ENCODE assay signal across 17 cellular contexts in the genomic region with DNA sequence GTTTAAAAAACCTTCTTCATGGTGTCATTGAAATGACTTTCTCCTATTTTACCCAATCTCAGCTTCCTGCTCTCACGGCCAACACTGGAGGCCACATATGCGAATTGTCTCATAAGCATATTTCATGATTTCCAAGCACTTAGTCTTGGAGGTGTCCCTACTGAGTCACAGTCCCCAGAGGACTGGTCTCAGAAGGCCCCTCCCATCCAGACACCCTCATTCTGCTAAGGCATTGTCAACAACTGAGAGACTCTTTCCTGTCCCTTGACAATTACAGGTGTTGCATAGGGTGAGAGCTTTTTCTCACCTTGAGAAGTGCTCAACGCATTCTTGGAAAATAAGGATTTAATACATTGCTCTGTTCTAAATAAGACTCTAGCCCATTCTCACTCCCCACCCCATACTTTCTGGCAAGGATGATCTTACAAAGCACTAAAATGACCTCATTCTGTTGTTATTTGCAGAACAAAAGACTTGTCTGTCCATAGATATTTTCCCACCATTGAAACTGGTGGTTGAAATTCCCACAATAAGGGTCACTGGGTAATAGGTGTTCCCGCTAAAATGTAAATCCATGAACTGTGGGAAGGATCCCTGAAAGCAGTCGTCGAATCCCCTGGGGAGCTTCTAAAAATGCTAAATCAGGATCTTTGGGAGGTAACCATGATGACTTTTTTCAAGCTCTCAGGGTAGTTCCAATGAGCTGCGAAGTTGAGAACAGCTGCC. TPM values are rescaled to one million over a fixed set of nuclear protein-coding genes. Genes with fewer than 3 reads are reported as not detected.
DNase-seq lines count a peak whose midpoint lies in the region; ATAC-seq and TF ChIP-seq lines count a peak whose summit lies in the region.
"Had no signal": no experiment of that assay in that cellular context is flagged by ENCODE, and none has a peak within 500 bp of the region (broad histone marks: within the 10 kb centered on the region; RNA-seq: fewer than 3 reads in every experiment).

No MANE protein-coding gene starts in this region.

- no peak overlapping the region for H2AFZ ChIP-seq in GM23248

- DNase-seq in GM23248 (peak; percentile 80), SJSA1 (ENCODE audit: low read depth in 1 of 2, low spot score in 2 of 2) (peak; percentile 56 to 88), fibroblast of peridontal ligament (ENCODE audit: extremely low read depth) (peak; percentile 18), retina (peak; percentile 52), iPS-NIHi7 (ENCODE audit: extremely low spot score) (no peak), chondrocyte (ENCODE audit: low spot score) (no peak)
- DNase-seq: activated CD4-positive, alpha-beta memory T cell treated with anti-CD3 and anti-CD28 coated beads, Interleukin-2, amount 10 ng/mL, durations not matched to agents 7 days and 5 days; aorta; effector memory CD8-positive, alpha-beta T cell; kidney glomerular epithelial cell; naive thymus-derived CD4-positive, alpha-beta T cell; NCI-H1930; NCI-H774; Right ventricle myocardium superior; stimulated activated CD4-positive, alpha-beta T cell treated with anti-CD3 and anti-CD28 coated beads, Interleukin-4, amount 100 ng/mL, for 24 hours; upper lobe of right lung had no signal

- H3K9me2 ChIP-seq in GM23248 (ENCODE audit: insufficient read depth), result no peaks in the 10 kb centered on the region

- H3K4me3 ChIP-seq in GM23248, result no peak overlapping the region
- no peak overlapping the region for H3K4me3 ChIP-seq in SJSA1
- H3K4me3 ChIP-seq: upper lobe of right lung had no signal

- H3K4me3 Mint-ChIP-seq in chondrocyte (ENCODE audit: unreplicated experiment), result no peak overlapping the region
- H3K4me3 Mint-ChIP-seq: activated CD4-positive, alpha-beta memory T cell treated with anti-CD3 and anti-CD28 coated beads, Interleukin-2, amount 10 ng/mL, durations not matched to agents 7 days and 5 days; effector memory CD8-positive, alpha-beta T cell; naive thymus-derived CD4-positive, alpha-beta T cell had no signal

- peaks cover 2% of the 10 kb centered on the region for H3K27me3 Mint-ChIP-seq in chondrocyte (ENCODE audit: low read depth)

- in situ Hi-C loops in GM23248 (cut with MboI), result no loop called here

- H3K36me3 ChIP-seq in GM23248 (ENCODE audit: low read depth) (no peaks in the 10 kb centered on the region), SJSA1 (no peaks in the 10 kb centered on the region)
- H3K36me3 ChIP-seq: upper lobe of right lung had no signal

- WGBS in GM23248 (ENCODE audit: low coverage in 1 of 2, low lambda C conversion rate in 2 of 2, missing lambda C conversion rate in 2 of 2), 2 experiments, result 32% methylated on average over 7 of the region's 7 CpGs

- H4K20me1 ChIP-seq in GM23248 (ENCODE audit: insufficient read depth), result no peaks in the 10 kb centered on the region

- no peak overlapping the region for H3K27ac Mint-ChIP-seq in chondrocyte (ENCODE audit: unreplicated experiment)
- H3K27ac Mint-ChIP-seq: activated CD4-positive, alpha-beta memory T cell treated with anti-CD3 and anti-CD28 coated beads, Interleukin-2, amount 10 ng/mL, durations not matched to agents 7 days and 5 days; effector memory CD8-positive, alpha-beta T cell; naive thymus-derived CD4-positive, alpha-beta T cell had no signal

- H3K27ac ChIP-seq in GM23248 (peak overlapping the region; percentile 50), SJSA1 (peak overlapping the region; percentile 74)
- H3K27ac ChIP-seq: upper lobe of right lung had no signal

- no peaks in the 10 kb centered on the region for H3K36me3 Mint-ChIP-seq in chondrocyte (ENCODE audit: low read depth)
- H3K36me3 Mint-ChIP-seq: naive thymus-derived CD4-positive, alpha-beta T cell had no signal

- no peak overlapping the region for H3K4me2 ChIP-seq in GM23248 (ENCODE audit: unreplicated experiment)

- H3F3A ChIP-seq in GM23248 (ENCODE audit: insufficient read depth), result peaks cover 25% of the 10 kb centered on the region

- H3K9ac ChIP-seq in GM23248, result no peak overlapping the region

- no peaks in the 10 kb centered on the region for H3K27me3 ChIP-seq in GM23248 (replicated peaks; ENCODE audit: insufficient read depth)
- H3K27me3 ChIP-seq in SJSA1 (replicated peaks), result no peaks in the 10 kb centered on the region
- H3K27me3 ChIP-seq: upper lobe of right lung had no signal

- ATAC-seq in HG03135 (IDR thresholded peaks at IDR 0.05; ENCODE audit: unreplicated experiment), result no peak
- ATAC-seq: effector memory CD8-positive, alpha-beta T cell; naive thymus-derived CD4-positive, alpha-beta T cell; upper lobe of right lung had no signal

- TF ChIP-seq CTCF in chondrocyte (IDR thresholded peaks at IDR 0.05), result no peak

- peaks cover 5% of the 10 kb centered on the region for H3K9me3 Mint-ChIP-seq in chondrocyte (ENCODE audit: low read depth)
- H3K9me3 Mint-ChIP-seq: activated CD4-positive, alpha-beta memory T cell treated with anti-CD3 and anti-CD28 coated beads, Interleukin-2, amount 10 ng/mL, durations not matched to agents 7 days and 5 days; effector memory CD8-positive, alpha-beta T cell had no signal

- no peaks in the 10 kb centered on the region for H3K4me1 Mint-ChIP-seq in chondrocyte (ENCODE audit: low read depth)

- H3K79me2 ChIP-seq in GM23248 (ENCODE audit: insufficient read depth), result no peaks in the 10 kb centered on the region

- H3K9me3 ChIP-seq in GM23248 (ENCODE audit: low read depth) (no peaks in the 10 kb centered on the region), SJSA1 (replicated peaks) (0 out of 2 replicates have a peak, but pooled peaks cover 4% of the 10 kb centered on the region)
- H3K9me3 ChIP-seq: upper lobe of right lung had no signal

- H3K4me1 ChIP-seq in GM23248 (ENCODE audit: insufficient read depth) (peaks cover 23% of the 10 kb centered on the region), SJSA1 (replicated peaks) (peaks cover 17% of the 10 kb centered on the region)
- H3K4me1 ChIP-seq: upper lobe of right lung had no signal

RNA-seq across cellular contexts. Expression of a gene that starts 32.3 kb away (rescaled TPM):
- 7.3 and 9.5 TPM in 2 replicates for total RNA-seq in GM23248 (2014; rRNA removed; shearing (Covaris generic))
- 2.4 TPM in 2 replicates for polyA plus RNA-seq in GM23248 (2016; fragmentation: Nextera tagmentation; extraction: Ambion mirVana)
- 0.53 and 2.7 TPM in 2 replicates for total RNA-seq in SJSA1 (2014; rRNA removed; shearing (Covaris generic))
- total RNA-seq in chondrocyte, result 10.9 to 36.4 TPM (median 35.8 TPM) in 3 replicates

Comparison
In these comparisons a context has a peak if more than half of its experiments do, and no peak if none do; other contexts are left out.
1. DNase-seq: peak in GM23248 (single experiment), SJSA1 (2 of 2), fibroblast of peridontal ligament (single experiment) and retina (single experiment); none in iPS-NIHi7 (single experiment) and chondrocyte (single experiment).